ENCODE assay signal across 19 cellular contexts in the genomic region with DNA sequence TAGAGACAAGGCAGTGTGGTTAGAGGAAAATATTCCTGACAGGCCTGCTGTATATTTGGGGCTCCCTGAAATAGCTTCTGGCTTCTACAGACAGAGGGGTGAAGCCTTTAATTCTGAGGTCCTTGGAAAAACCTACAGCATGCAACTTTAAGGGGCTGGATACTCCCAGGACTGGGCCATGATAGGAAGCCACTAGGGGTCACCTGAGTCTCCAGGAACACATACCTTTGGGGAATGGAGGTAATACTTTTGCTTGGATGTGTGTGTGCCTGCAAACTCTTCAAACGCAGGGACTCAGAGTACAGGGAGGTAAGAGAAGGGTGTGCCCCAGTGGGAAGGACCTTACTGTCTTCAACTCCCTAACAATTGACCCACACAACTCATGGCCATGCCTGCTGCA. TPM values are rescaled to one million over a fixed set of nuclear protein-coding genes. Genes with fewer than 3 reads are reported as not detected.
DNase-seq lines count a peak whose midpoint lies in the region; ATAC-seq, FAIRE-seq and TF ChIP-seq lines count a peak whose summit lies in the region.
"Had no signal": no experiment of that assay in that cellular context is flagged by ENCODE, and none has a peak within 500 bp of the region (broad histone marks: within the 10 kb centered on the region; RNA-seq: fewer than 3 reads in every experiment).

No MANE protein-coding gene starts in this region.

- peak; percentile 22 for DNase-seq in HT-29 (ENCODE audit: low spot score)
- peak in 1 of 4 experiments; percentile 7 for DNase-seq in K562 (ENCODE audit: extremely low read depth in 1 of 4, low spot score in 3 of 4)
- DNase-seq in keratinocyte (ENCODE audit: low read depth, low spot score): no peak
- no peak for DNase-seq in globus pallidus (ENCODE audit: low spot score)
- DNase-seq in HUDEP-2 (lab: John Stamatoyannopoulos, UW; ENCODE audit: unreplicated experiment in 76 of 76): no peak
- DNase-seq in cardiac septum (ENCODE audit: low spot score): no peak
- DNase-seq: COR-L47, DMS153, GOT3, IMR-90, Kasumi-1, NCI-H1105 treated with DMSO at 0.1 percent for 48 hours, NCI-H187 treated with DMSO at 0.1 percent for 48 hours, NCI-H446 had no signal

- H3K4me1 ChIP-seq in BLaER1 (peaks cover 37% of the 10 kb centered on the region), K562 (replicated peaks in 1 of 2; ENCODE audit: control insufficient read depth in 2 of 2, insufficient read depth in 2 of 2, low read length in 2 of 2) (peaks cover 0 to 19% of the 10 kb centered on the region in 2 experiments; a peak in 1 of 5 replicates), keratinocyte (ENCODE audit: control insufficient read depth, extremely low read depth, insufficient read depth, low read length) (peaks cover 32% of the 10 kb centered on the region)

- TF ChIP-seq POLR2A in K562 (conservative IDR thresholded peaks at IDR 0.05): no peak

- no TSS peak for BruUV-seq in K562 (replicated peaks; lab: Mats Ljungman, UMichigan)

- H3K36me3 ChIP-seq in BLaER1: peaks cover 22% of the 10 kb centered on the region
- no peaks in the 10 kb centered on the region for H3K36me3 ChIP-seq in K562 (ENCODE audit: control insufficient read depth, insufficient read depth, low read length)
- H3K36me3 ChIP-seq in keratinocyte (ENCODE audit: control insufficient read depth in 2 of 2, extremely low read depth in 1 of 2, insufficient read depth in 2 of 2, low read length in 2 of 2): no peaks in the 10 kb centered on the region

- peak; percentile 12 to 27 (median 24); a peak in 2 of 6 replicates for TF ChIP-seq CTCF in K562 (IDR thresholded peaks at IDR 0.05 in 2 of 3, conservative IDR thresholded peaks at IDR 0.05 in 1 of 3; ENCODE audit: insufficient read depth in 2 of 3, low read depth in 1 of 3, low read length in 3 of 3)
- peak in 1 of 3 experiments; percentile 22 for TF ChIP-seq CTCF in keratinocyte (optimal IDR thresholded peaks at IDR 0.05 in 1 of 3, IDR thresholded peaks at IDR 0.05 in 1 of 3, conservative IDR thresholded peaks at IDR 0.05 in 1 of 3; ENCODE audit: extremely low read depth in 1 of 3, insufficient read depth in 2 of 3, low read length in 3 of 3)

- no peaks in the 10 kb centered on the region for H3K9me3 ChIP-seq in BLaER1
- no peaks in the 10 kb centered on the region for H3K9me3 ChIP-seq in K562 (replicated peaks; ENCODE audit: control insufficient read depth, insufficient read depth, low read depth, low read length)
- H3K9me3 ChIP-seq in keratinocyte (ENCODE audit: control insufficient read depth, low read depth, low read length): no peaks in the 10 kb centered on the region
- H3K9me3 ChIP-seq: A549 had no signal

- intact Hi-C loops in K562 (cut with micrococcal nuclease): no loop called here
- intact Hi-C loops in cardiac septum (cut with DNase I): no loop called here

- H3K4me3 ChIP-seq in BLaER1: no peak overlapping the region
- no peak overlapping the region for H3K4me3 ChIP-seq in K562
- H3K4me3 ChIP-seq in keratinocyte (ENCODE audit: control insufficient read depth in 2 of 3, extremely low read depth in 1 of 3, insufficient read depth in 2 of 3, low read depth in 1 of 3, low read length in 3 of 3): no peak overlapping the region
- H3K4me3 ChIP-seq: A549 had no signal

- H2AFZ ChIP-seq in K562 (ENCODE audit: low read depth, low read length) (no peak overlapping the region), keratinocyte (ENCODE audit: control insufficient read depth, low read length) (no peak overlapping the region)

- in situ Hi-C loops in K562 (cut with MboI): no loop called here

- H3K9me1 ChIP-seq in K562 (ENCODE audit: control insufficient read depth, insufficient read depth, low read length) (no peaks in the 10 kb centered on the region), keratinocyte (ENCODE audit: control insufficient read depth, extremely low read depth, insufficient read depth, low read length) (no peaks in the 10 kb centered on the region)

- 0 out of 2 replicates have a peak overlapping the region, but pooled peaks have one; percentile 4 for H3K4me2 ChIP-seq in BLaER1
- H3K4me2 ChIP-seq in K562 (ENCODE audit: insufficient read depth, low read length): no peak overlapping the region
- no peak overlapping the region for H3K4me2 ChIP-seq in keratinocyte (ENCODE audit: control insufficient read depth, extremely low read depth, insufficient read depth, low read depth, low read length)
- H3K4me2 ChIP-seq: A549 had no signal

- 0% methylated on average over 1 of the region's 1 CpG for WGBS in K562 (ENCODE audit: insufficient coverage, low coverage, missing lambda C conversion rate)

- no peak for TF ChIP-seq EP300 in K562 (IDR thresholded peaks at IDR 0.05; ENCODE audit: low read length)

- no peaks in the 10 kb centered on the region for H3K79me2 ChIP-seq in K562 (ENCODE audit: control insufficient read depth, insufficient read depth, low read length)
- no peaks in the 10 kb centered on the region for H3K79me2 ChIP-seq in keratinocyte (ENCODE audit: control insufficient read depth, insufficient read depth, low read length)

- no peak overlapping the region for H3K9ac ChIP-seq in BLaER1
- no peak overlapping the region for H3K9ac ChIP-seq in K562 (ENCODE audit: insufficient read depth in 1 of 2, low read depth in 2 of 2, low read length in 2 of 2)
- H3K9ac ChIP-seq in keratinocyte (ENCODE audit: control insufficient read depth, extremely low read depth, insufficient read depth, low read length): no peak overlapping the region

- peak in 1 of 2 experiments; percentile 35; a peak in 2 of 4 replicates for TF ChIP-seq RAD21 in K562 (CRISPR knock-in tag; conservative IDR thresholded peaks at IDR 0.05 in 1 of 2, IDR thresholded peaks at IDR 0.05 in 1 of 2)

- FAIRE-seq in K562 (lab: Jason Lieb, UNC) (no peak), keratinocyte (lab: Jason Lieb, UNC) (peak; percentile 32)
- FAIRE-seq: A549, GM18507 had no signal

- H3K27me3 ChIP-seq in BLaER1 (no peaks in the 10 kb centered on the region), K562 (ENCODE audit: control insufficient read depth in 2 of 2, insufficient read depth in 2 of 2, low read length in 2 of 2) (peaks cover 7 to 29% of the 10 kb centered on the region in 2 experiments; a peak in 4 of 5 replicates), keratinocyte (ENCODE audit: control insufficient read depth, extremely low read depth, insufficient read depth, low read length) (peaks cover 21% of the 10 kb centered on the region)

- POLR2A ChIA-PET in K562 (lab: Yijun Ruan, JAX): no interaction called here

- CTCF ChIA-PET in K562 (lab: Yijun Ruan, JAX; ENCODE audit: low intra/inter-chr PET ratio): interaction anchor here (0.9 kb wide), 1 partner anchor 233 kb away, joined by 3 read pairs; no protein-coding TSS in a partner anchor

- ATAC-seq in K562: peak; percentile 59; the same call in 2 of the 3 replicates
- ATAC-seq in GM18520 (IDR thresholded peaks at IDR 0.05; ENCODE audit: unreplicated experiment): no peak
- ATAC-seq: A549 had no signal

- H3K27ac ChIP-seq in BLaER1 (no peak overlapping the region), K562 (ENCODE audit: extremely low read depth, low read depth, low read length) (no peak overlapping the region), keratinocyte (ENCODE audit: control insufficient read depth, insufficient read depth, low read length) (no peak overlapping the region)
- H3K27ac ChIP-seq: A549, RWPE1 had no signal

- H4K20me1 ChIP-seq in BLaER1 (peaks cover 34% of the 10 kb centered on the region), K562 (replicated peaks; ENCODE audit: control insufficient read depth, insufficient read depth, low read length) (no peaks in the 10 kb centered on the region), keratinocyte (ENCODE audit: control insufficient read depth, extremely low read depth, insufficient read depth, low read length) (no peaks in the 10 kb centered on the region)

- dilution Hi-C loops in keratinocyte (cut with MboI; ENCODE audit: extremely low pct_ligation_motif_present, low sequenced_read_pairs): no loop called here

TF ChIP-seq in K562, 482 proteins besides CTCF, POLR2A, EP300 and RAD21 (continues in another document):
- no peak for TF ChIP-seq SIRT6 (IDR thresholded peaks at IDR 0.05; ENCODE audit: low read depth, low read length)
- TF ChIP-seq ETS2 (tag; IDR thresholded peaks at IDR 0.05; ENCODE audit: borderline replicate concordance, poor library complexity, severe bottlenecking): no peak
- TF ChIP-seq MTA3 (IDR thresholded peaks at IDR 0.05; ENCODE audit: borderline replicate concordance): no peak
- TF ChIP-seq NFATC3 (IDR thresholded peaks at IDR 0.05): no peak
- no peak for TF ChIP-seq STAT5B (CRISPR knock-in tag; IDR thresholded peaks at IDR 0.05)

RNA-seq across cellular contexts. Expression of a gene that starts 4.1 kb away (rescaled TPM):
- not detected in 2 replicates for total RNA-seq in HT-29 (2014; rRNA removed; shearing (Covaris generic))
- total RNA-seq in K562 (2011; cell fraction: chromatin; rRNA removed; ENCODE audit: low replicate concordance): not detected in 2 replicates
- not detected in 2 replicates for total RNA-seq in K562 (2011; cell fraction: nucleolus; rRNA removed)
- total RNA-seq in K562 (2011; cell fraction: nucleoplasm; rRNA removed): not detected in 2 replicates
- total RNA-seq in K562 (2014; rRNA removed): not detected in 2 replicates
- not detected in 2 replicates for total RNA-seq in K562 (2014; rRNA removed; fragmentation: Illumina TruSeq; extraction: Trizol)
- total RNA-seq in K562 (2015; rRNA removed; fragmentation: Illumina TruSeq; extraction: Trizol): not detected in 2 replicates
- total RNA-seq in K562 (2021): not detected in 2 replicates
- polyA plus RNA-seq in K562 (2011; rRNA removed): not detected in 2 replicates
- polyA plus RNA-seq in K562 (2011; cell fraction: cytosol; rRNA removed): not detected in 2 replicates
- polyA plus RNA-seq in K562 (2011; cell fraction: nucleus; rRNA removed): not detected in 2 replicates
- polyA plus RNA-seq in K562 (2012): not detected in 2 replicates
- not detected in 2 replicates for polyA plus RNA-seq in K562 (2014; fragmentation: Illumina TruSeq; extraction: Trizol)
- not detected for polyA plus RNA-seq in K562 (2014; fragmentation: Nextera tagmentation; extraction: Ambion mirVana)
- polyA plus RNA-seq in K562 (2014; rRNA removed): not detected in 2 replicates
- polyA minus RNA-seq in K562 (2011; rRNA and poly(A)+ RNA removed): not detected in 2 replicates
- not detected in 2 replicates for polyA minus RNA-seq in K562 (2011; cell fraction: cytosol; rRNA and poly(A)+ RNA removed)
- not detected in 2 replicates for polyA minus RNA-seq in K562 (2011; cell fraction: nucleus; rRNA and poly(A)+ RNA removed)
- polyA plus RNA-seq in keratinocyte: not detected in 3 replicates
- not detected for polyA plus RNA-seq in keratinocyte (2011; ENCODE audit: low read depth)
- polyA plus RNA-seq in keratinocyte (2011; cell fraction: cytosol; rRNA removed): 0.03 TPM in 1 of 2 replicates, not detected in the other
- not detected in 2 replicates for polyA plus RNA-seq in keratinocyte (2011; cell fraction: nucleus; rRNA removed)
- not detected in 2 replicates for polyA plus RNA-seq in keratinocyte (2012; ENCODE audit: low replicate concordance)
- polyA minus RNA-seq in keratinocyte: 0.06 TPM in 1 of 3 replicates, not detected in the others
- polyA minus RNA-seq in keratinocyte (2011; cell fraction: cytosol; rRNA and poly(A)+ RNA removed): not detected
- polyA minus RNA-seq in keratinocyte (2011; cell fraction: nucleus; rRNA and poly(A)+ RNA removed): not detected in 2 replicates
- not detected for total RNA-seq in cardiac septum
